Comparison of ENCODE assay signal across 9 cellular contexts in genomic region chr11:62437616-62438015, GRCh38. TPM values are rescaled to one million over a fixed set of nuclear protein-coding genes. Genes with fewer than 3 reads are reported as not detected.
"Had no signal": no experiment of that assay in that cellular context is flagged by ENCODE, and none has a peak within 500 bp of the region (broad histone marks: within the 10 kb centered on the region; RNA-seq: fewer than 3 reads in every experiment).

No MANE protein-coding gene starts in this region.

- FAIRE-seq: HTR-8/SVneo, K562 had no signal

- ATAC-seq: K562 had no signal

- DNase-seq: IMR-90, KBM-7, KG1 had no signal

- H3K27ac ChIP-seq: HL-60 had no signal

- H3K4me3 ChIP-seq: K562 had no signal

RNA-seq across cellular contexts. Expression of gene SCGB1A1, which starts 18.8 kb away (rescaled TPM):
- total RNA-seq: HT-29, HT1080, IMR-90 had no signal
- polyA plus RNA-seq: IgD-negative memory B cell, IMR-90, K562 had no signal
